Comparison of ENCODE assay signal across 18 cellular contexts in the genomic region with DNA sequence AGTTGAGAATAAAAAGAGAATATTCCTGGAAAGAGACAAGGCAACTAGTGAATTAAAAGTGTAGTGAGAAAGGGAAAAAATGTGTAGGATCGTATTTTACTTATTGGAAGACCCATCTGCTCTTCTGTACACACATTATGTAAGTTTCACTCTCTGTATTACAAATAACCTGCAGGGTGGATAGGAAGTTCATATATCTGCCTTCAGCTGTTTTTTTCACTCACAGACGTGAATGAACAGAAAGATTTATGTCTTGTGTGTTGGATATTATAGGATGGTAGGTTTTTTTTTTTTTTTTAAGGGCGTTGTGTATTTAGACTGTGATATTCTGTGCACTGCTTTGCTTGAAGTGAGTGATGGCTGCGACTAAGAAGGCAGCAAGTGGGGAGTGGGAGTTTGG.
DNase-seq lines count a peak whose midpoint lies in the region; ATAC-seq lines count a peak whose summit lies in the region.
"Had no signal": no experiment of that assay in that cellular context is flagged by ENCODE, and none has a peak within 500 bp of the region (broad histone marks: within the 10 kb centered on the region; RNA-seq: fewer than 3 reads in every experiment).

No MANE protein-coding gene starts in this region.

- no peaks in the 10 kb centered on the region for H3K36me3 Mint-ChIP-seq in activated CD4-positive, alpha-beta memory T cell treated with anti-CD3 and anti-CD28 coated beads, Interleukin-2, amount 10 ng/mL, durations not matched to agents 7 days and 5 days (ENCODE audit: low read depth)
- H3K36me3 Mint-ChIP-seq: naive thymus-derived CD8-positive, alpha-beta T cell had no signal

- POLR2A ChIA-PET in activated CD4-positive, alpha-beta memory T cell treated with anti-CD3 and anti-CD28 coated beads, Interleukin-2, amount 10 ng/mL, durations not matched to agents 7 days and 5 days (lab: Charles Lee): no interaction called here

- peak; percentile 64 for ATAC-seq in GM21367 (IDR thresholded peaks at IDR 0.05; ENCODE audit: unreplicated experiment)
- ATAC-seq in HG03025 (IDR thresholded peaks at IDR 0.05; ENCODE audit: low FRiP score, unreplicated experiment): peak; percentile 68
- ATAC-seq: gastrocnemius medialis; HCT116; naive thymus-derived CD8-positive, alpha-beta T cell had no signal

- CTCF ChIA-PET in activated CD4-positive, alpha-beta memory T cell treated with anti-CD3 and anti-CD28 coated beads, Interleukin-2, amount 10 ng/mL, durations not matched to agents 7 days and 5 days (lab: Charles Lee): no interaction called here

- DNase-seq in NCI-H1092 treated with DMSO at 0.1 percent for 48 hours (lab: John Stamatoyannopoulos, UW): peak; percentile 42
- DNase-seq in NCI-H1092 (lab: John Stamatoyannopoulos, UW): no peak
- DNase-seq in NCI-H2171 treated with DMSO at 0.1 percent for 48 hours (lab: John Stamatoyannopoulos, UW): peak; percentile 85
- no peak for DNase-seq in stimulated activated CD4-positive, alpha-beta T cell treated with anti-CD3 and anti-CD28 coated beads, Interleukin-2, amount 100 ng/mL, for 48 hours
- no peak for DNase-seq in mucosa of gallbladder (ENCODE audit: low spot score)
- no peak for DNase-seq in activated CD4-positive, alpha-beta memory T cell treated with anti-CD3 and anti-CD28 coated beads, Interleukin-2, amount 10 ng/mL, durations not matched to agents 7 days and 5 days
- DNase-seq: activated CD8-positive, alpha-beta memory T cell treated with anti-CD3 and anti-CD28 coated beads for 24 hours; anterior cingulate cortex; DMS53; gastrocnemius medialis; naive thymus-derived CD8-positive, alpha-beta T cell; NCI-H510A treated with DMSO at 0.1 percent for 48 hours; Peyer's patch; stomach; WERI-Rb-1 had no signal

- H3K27me3 Mint-ChIP-seq in activated CD4-positive, alpha-beta memory T cell treated with anti-CD3 and anti-CD28 coated beads, Interleukin-2, amount 10 ng/mL, durations not matched to agents 7 days and 5 days: peaks cover 4% of the 10 kb centered on the region

- H3K4me3 Mint-ChIP-seq in activated CD4-positive, alpha-beta memory T cell treated with anti-CD3 and anti-CD28 coated beads, Interleukin-2, amount 10 ng/mL, durations not matched to agents 7 days and 5 days: no peak overlapping the region
- H3K4me3 Mint-ChIP-seq: naive thymus-derived CD8-positive, alpha-beta T cell had no signal

- no peaks in the 10 kb centered on the region for H3K4me1 Mint-ChIP-seq in activated CD4-positive, alpha-beta memory T cell treated with anti-CD3 and anti-CD28 coated beads, Interleukin-2, amount 10 ng/mL, durations not matched to agents 7 days and 5 days
- H3K4me1 Mint-ChIP-seq: naive thymus-derived CD8-positive, alpha-beta T cell had no signal

- no peak overlapping the region for H3K27ac Mint-ChIP-seq in activated CD4-positive, alpha-beta memory T cell treated with anti-CD3 and anti-CD28 coated beads, Interleukin-2, amount 10 ng/mL, durations not matched to agents 7 days and 5 days
- H3K27ac Mint-ChIP-seq: naive thymus-derived CD8-positive, alpha-beta T cell had no signal

- no peaks in the 10 kb centered on the region for H3K9me3 Mint-ChIP-seq in activated CD4-positive, alpha-beta memory T cell treated with anti-CD3 and anti-CD28 coated beads, Interleukin-2, amount 10 ng/mL, durations not matched to agents 7 days and 5 days
- H3K9me3 Mint-ChIP-seq: naive thymus-derived CD8-positive, alpha-beta T cell had no signal

Comparison
In these comparisons a context has a peak if more than half of its experiments do, and no peak if none do; other contexts are left out.
1. DNase-seq: peak in NCI-H1092 treated with DMSO at 0.1 percent for 48 hours (single experiment) and NCI-H2171 treated with DMSO at 0.1 percent for 48 hours (single experiment); none in NCI-H1092 (single experiment), stimulated activated CD4-positive, alpha-beta T cell treated with anti-CD3 and anti-CD28 coated beads, Interleukin-2, amount 100 ng/mL, for 48 hours (0 of 2), mucosa of gallbladder (single experiment) and activated CD4-positive, alpha-beta memory T cell treated with anti-CD3 and anti-CD28 coated beads, Interleukin-2, amount 10 ng/mL, durations not matched to agents 7 days and 5 days (single experiment).